ENCODE assay signal across 22 cellular contexts in genomic region chr1:171113377-171113776, GRCh38. TPM values are rescaled to one million over a fixed set of nuclear protein-coding genes. Genes with fewer than 3 reads are reported as not detected.
"Had no signal": no experiment of that assay in that cellular context is flagged by ENCODE, and none has a peak within 500 bp of the region (broad histone marks: within the 10 kb centered on the region; RNA-seq: fewer than 3 reads in every experiment).

No MANE protein-coding gene starts in this region.

- DNase-seq: dermis blood vessel endothelial cell; esophagus squamous epithelium; foreskin keratinocyte; head of caudate nucleus; left colon; mesendoderm; naive thymus-derived CD4-positive, alpha-beta T cell; nephron progenitor cell; posterior cingulate gyrus; sigmoid colon; stimulated activated CD4-positive, alpha-beta T cell treated with anti-CD3 and anti-CD28 coated beads, Interleukin-15, amount 100 ng/mL, for 24 hours; stimulated activated CD4-positive, alpha-beta T cell treated with anti-CD3 and anti-CD28 coated beads, Interleukin-1b, Interleukin-23, amount 100 ng/mL, for 48 hours; stimulated activated CD4-positive, alpha-beta T cell treated with anti-CD3 and anti-CD28 coated beads, Interleukin-4, amount 100 ng/mL, for 24 hours; transverse colon had no signal

- H3K4me3 ChIP-seq: esophagus squamous epithelium, hepatocyte, sigmoid colon, transverse colon had no signal

- H3K27me3 ChIP-seq: esophagus squamous epithelium, foreskin keratinocyte, hepatocyte, sigmoid colon, transverse colon had no signal

- ATAC-seq: foreskin keratinocyte; left colon; naive thymus-derived CD4-positive, alpha-beta T cell; stimulated activated memory B cell treated with anti-CD40 and anti-IgM and Interleukin-4, amounts not matched to agents 10 μg/mL and 1 μg/mL and 100 μg/mL, for 72 hours had no signal

- H3K9me3 ChIP-seq: esophagus squamous epithelium, sigmoid colon, transverse colon had no signal

- H3K36me3 ChIP-seq: esophagus squamous epithelium, sigmoid colon, transverse colon had no signal

- H3K4me1 ChIP-seq: foreskin keratinocyte, sigmoid colon, transverse colon had no signal

- H3K4me2 ChIP-seq: hepatocyte had no signal

- FAIRE-seq: colon had no signal

- H3K27ac ChIP-seq: esophagus squamous epithelium, foreskin keratinocyte, hepatocyte, sigmoid colon, transverse colon had no signal

RNA-seq across cellular contexts. Expression of gene FMO3, which starts 22.7 kb away (rescaled TPM):
- total RNA-seq: dermis blood vessel endothelial cell; epithelial cell of proximal tubule; foreskin keratinocyte; kidney epithelial cell; lung microvascular endothelial cell; mononuclear cell; naive thymus-derived CD4-positive, alpha-beta T cell; pulmonary artery endothelial cell had no signal
- polyA plus RNA-seq: foreskin keratinocyte; naive thymus-derived CD4-positive, alpha-beta T cell had no signal
